9 cellular contexts compared by ENCODE assay signal in genomic region chr11:34915136-34916013, GRCh38. TPM values are rescaled to one million over a fixed set of nuclear protein-coding genes. Genes with fewer than 3 reads are reported as not detected.
DNase-seq lines count a peak whose midpoint lies in the region; ATAC-seq, FAIRE-seq and TF ChIP-seq lines count a peak whose summit lies in the region.
"Had no signal": no experiment of that assay in that cellular context is flagged by ENCODE, and none has a peak within 500 bp of the region (broad histone marks: within the 10 kb centered on the region; RNA-seq: fewer than 3 reads in every experiment).

No MANE protein-coding gene starts in this region.

- POLR2A ChIA-PET in K562 (lab: Yijun Ruan, JAX), result interaction anchor here (0.6 to 1.3 kb wide), 6 partner anchors 8 to 402 kb away, joined by 3 to 5 read pairs (median 4); partner anchors contain the start of gene ELF5

- WGBS in K562 (ENCODE audit: insufficient coverage, low coverage, missing lambda C conversion rate), result 2% methylated on average over 31 of the region's 34 CpGs
- WGBS in smooth muscle cell (ENCODE audit: low lambda C conversion rate), result 10% methylated on average over 34 of the region's 34 CpGs

- intact Hi-C loops in K562 (cut with micrococcal nuclease), result no loop called here

- H3K9me3 ChIP-seq in K562 (replicated peaks; ENCODE audit: control insufficient read depth, insufficient read depth, low read depth, low read length) (peaks cover 3% of the 10 kb centered on the region; the same call in 1 of the 2 replicates), keratinocyte (ENCODE audit: control insufficient read depth, low read depth, low read length) (no peaks in the 10 kb centered on the region), smooth muscle cell (replicated peaks; ENCODE audit: low read depth) (no peaks in the 10 kb centered on the region)

- peak overlapping the region; percentile 94 for H3K27ac ChIP-seq in K562 (ENCODE audit: extremely low read depth, low read depth, low read length)
- peak overlapping the region; percentile 79 for H3K27ac ChIP-seq in keratinocyte (ENCODE audit: control insufficient read depth, insufficient read depth, low read length)
- peak overlapping the region; percentile 93 for H3K27ac ChIP-seq in smooth muscle cell (ENCODE audit: low read depth)

- FAIRE-seq in K562 (lab: Jason Lieb, UNC) (peak; percentile 32), keratinocyte (lab: Jason Lieb, UNC) (no peak)
- FAIRE-seq: colon had no signal

- no peaks in the 10 kb centered on the region for H3F3A ChIP-seq in smooth muscle cell (ENCODE audit: low read depth)

- H3K27me3 ChIP-seq in K562 (ENCODE audit: control insufficient read depth in 2 of 2, insufficient read depth in 2 of 2, low read length in 2 of 2), result no peaks in the 10 kb centered on the region
- H3K27me3 ChIP-seq in keratinocyte (ENCODE audit: control insufficient read depth, extremely low read depth, insufficient read depth, low read length), result no peaks in the 10 kb centered on the region
- H3K27me3 ChIP-seq in smooth muscle cell (ENCODE audit: low read depth), result no peaks in the 10 kb centered on the region

- peaks cover 81% of the 10 kb centered on the region for H3K79me2 ChIP-seq in K562 (ENCODE audit: control insufficient read depth, insufficient read depth, low read length)
- H3K79me2 ChIP-seq in keratinocyte (ENCODE audit: control insufficient read depth, insufficient read depth, low read length), result peaks cover 43% of the 10 kb centered on the region
- H3K79me2 ChIP-seq in smooth muscle cell (ENCODE audit: low read depth), result peaks cover 56% of the 10 kb centered on the region

- dilution Hi-C loops in keratinocyte (cut with MboI; ENCODE audit: extremely low pct_ligation_motif_present, low sequenced_read_pairs), result no loop called here

- peaks cover 5 to 9% of the 10 kb centered on the region in 2 experiments; a peak in 2 of 5 replicates for H3K4me1 ChIP-seq in K562 (replicated peaks in 1 of 2; ENCODE audit: control insufficient read depth in 2 of 2, insufficient read depth in 2 of 2, low read length in 2 of 2)
- peaks cover 17% of the 10 kb centered on the region for H3K4me1 ChIP-seq in keratinocyte (ENCODE audit: control insufficient read depth, extremely low read depth, insufficient read depth, low read length)
- peaks cover 13% of the 10 kb centered on the region for H3K4me1 ChIP-seq in smooth muscle cell (ENCODE audit: low read depth)

- peak; percentile 83 for DNase-seq in DMS79 treated with DMSO at 0.1 percent for 48 hours (lab: John Stamatoyannopoulos, UW)
- no peak for DNase-seq in DMS79 (lab: John Stamatoyannopoulos, UW)
- peak; percentile 65 for DNase-seq in NCI-H2171 (lab: John Stamatoyannopoulos, UW)
- peak in 2 of 4 experiments; percentile 13 to 37 for DNase-seq in K562 (ENCODE audit: extremely low read depth in 1 of 4, low spot score in 3 of 4)
- no peak for DNase-seq in keratinocyte (ENCODE audit: low read depth, low spot score)
- no peak for DNase-seq in smooth muscle cell (lab: John Stamatoyannopoulos, UW; ENCODE audit: unreplicated experiment)
- DNase-seq in glomerular visceral epithelial cell (ENCODE audit: extremely low spot score), result no peak

- ATAC-seq in HG02642 (IDR thresholded peaks at IDR 0.05; ENCODE audit: poor library complexity, unreplicated experiment), result peak; percentile 12
- ATAC-seq in K562, result peak; percentile 5

- peak overlapping the region; percentile 91 to 100 for H3K9ac ChIP-seq in K562 (ENCODE audit: insufficient read depth in 1 of 2, low read depth in 2 of 2, low read length in 2 of 2)
- peak overlapping the region; percentile 98 for H3K9ac ChIP-seq in keratinocyte (ENCODE audit: control insufficient read depth, extremely low read depth, insufficient read depth, low read length)
- peak overlapping the region; percentile 93 for H3K9ac ChIP-seq in smooth muscle cell (ENCODE audit: low read depth)

- H3K4me3 ChIP-seq in K562 (peak overlapping the region; percentile 90), keratinocyte (ENCODE audit: control insufficient read depth in 2 of 3, extremely low read depth in 1 of 3, insufficient read depth in 2 of 3, low read depth in 1 of 3, low read length in 3 of 3) (peak overlapping the region; percentile 61 to 87 (median 84)), smooth muscle cell (peak overlapping the region; percentile 98)

- peaks cover 35% of the 10 kb centered on the region for H3K36me3 ChIP-seq in K562 (ENCODE audit: control insufficient read depth, insufficient read depth, low read length)
- H3K36me3 ChIP-seq in keratinocyte (ENCODE audit: control insufficient read depth in 2 of 2, extremely low read depth in 1 of 2, insufficient read depth in 2 of 2, low read length in 2 of 2), result no peaks in the 10 kb centered on the region
- no peaks in the 10 kb centered on the region for H3K36me3 ChIP-seq in smooth muscle cell (ENCODE audit: low read depth)

- no peak; the same call in 1 of the 2 replicates for TF ChIP-seq POLR2A in K562 (conservative IDR thresholded peaks at IDR 0.05)

- H3K9me1 ChIP-seq in K562 (ENCODE audit: control insufficient read depth, insufficient read depth, low read length), result no peaks in the 10 kb centered on the region
- H3K9me1 ChIP-seq in keratinocyte (ENCODE audit: control insufficient read depth, extremely low read depth, insufficient read depth, low read length), result no peaks in the 10 kb centered on the region

- CTCF ChIA-PET in K562 (lab: Yijun Ruan, JAX; ENCODE audit: low intra/inter-chr PET ratio), result no interaction called here

- TF ChIP-seq CTCF in K562 (IDR thresholded peaks at IDR 0.05 in 2 of 3, conservative IDR thresholded peaks at IDR 0.05 in 1 of 3; ENCODE audit: insufficient read depth in 2 of 3, low read depth in 1 of 3, low read length in 3 of 3) (no peak), keratinocyte (optimal IDR thresholded peaks at IDR 0.05 in 1 of 3, IDR thresholded peaks at IDR 0.05 in 1 of 3, conservative IDR thresholded peaks at IDR 0.05 in 1 of 3; ENCODE audit: extremely low read depth in 1 of 3, insufficient read depth in 2 of 3, low read length in 3 of 3) (no peak), smooth muscle cell (IDR thresholded peaks at IDR 0.05; ENCODE audit: borderline replicate concordance, insufficient read depth, poor library complexity, severe bottlenecking) (no peak)

- TSS peak; percentile 62 for BruUV-seq in K562 (replicated peaks; lab: Mats Ljungman, UMichigan)

- in situ Hi-C loops in K562 (cut with MboI), result no loop called here

- H3K4me2 ChIP-seq in K562 (ENCODE audit: insufficient read depth, low read length) (peak overlapping the region; percentile 96), keratinocyte (ENCODE audit: control insufficient read depth, extremely low read depth, insufficient read depth, low read depth, low read length) (peak overlapping the region; percentile 94), smooth muscle cell (peak overlapping the region; percentile 91)

- TF ChIP-seq RAD21 in K562 (CRISPR knock-in tag; conservative IDR thresholded peaks at IDR 0.05 in 1 of 2, IDR thresholded peaks at IDR 0.05 in 1 of 2), result no peak

- H4K20me1 ChIP-seq in K562 (replicated peaks; ENCODE audit: control insufficient read depth, insufficient read depth, low read length) (no peaks in the 10 kb centered on the region), keratinocyte (ENCODE audit: control insufficient read depth, extremely low read depth, insufficient read depth, low read length) (no peaks in the 10 kb centered on the region), smooth muscle cell (ENCODE audit: low read depth) (peaks cover 11% of the 10 kb centered on the region)

- TF ChIP-seq EP300 in K562 (IDR thresholded peaks at IDR 0.05; ENCODE audit: low read length), result no peak

- H2AFZ ChIP-seq in K562 (ENCODE audit: low read depth, low read length) (peak overlapping the region; percentile 97), keratinocyte (ENCODE audit: control insufficient read depth, low read length) (peak overlapping the region; percentile 89), smooth muscle cell (ENCODE audit: low read depth) (peak overlapping the region; percentile 94)

RNA-seq across cellular contexts. Expression of gene APIP, which starts 0.8 kb away (rescaled TPM):
- 4.8 and 13.9 TPM in 2 replicates for total RNA-seq in K562 (2011; cell fraction: chromatin; rRNA removed; ENCODE audit: low replicate concordance)
- total RNA-seq in K562 (2011; cell fraction: nucleolus; rRNA removed), result 3.8 and 5.9 TPM in 2 replicates
- total RNA-seq in K562 (2011; cell fraction: nucleoplasm; rRNA removed), result 8.6 and 9.2 TPM in 2 replicates
- total RNA-seq in K562 (2014; rRNA removed) (49.8 and 63.7 TPM in 2 replicates), K562 (2014; rRNA removed; fragmentation: Illumina TruSeq; extraction: Trizol) (91.4 and 96.8 TPM in 2 replicates), K562 (2015; rRNA removed; fragmentation: Illumina TruSeq; extraction: Trizol) (79.7 and 92.2 TPM in 2 replicates), K562 (2021) (63.8 and 67.4 TPM in 2 replicates), smooth muscle cell (22.0 and 24.9 TPM in 2 replicates)
- polyA plus RNA-seq in K562 (2011; rRNA removed) (49.5 and 65.7 TPM in 2 replicates), K562 (2014; fragmentation: Illumina TruSeq; extraction: Trizol) (66.0 and 76.7 TPM in 2 replicates), K562 (2014; fragmentation: Nextera tagmentation; extraction: Ambion mirVana) (100 to 1,000 TPM; 100 to 110 TPM), K562 (2014; rRNA removed) (80.3 and 82.8 TPM in 2 replicates), keratinocyte (4.5 to 10.9 TPM (median 6.9 TPM) in 3 replicates), smooth muscle cell (12.8 and 13.7 TPM in 2 replicates)
- 15.0 and 31.1 TPM in 2 replicates for polyA plus RNA-seq in K562 (2011; cell fraction: cytosol; rRNA removed)
- polyA plus RNA-seq in K562 (2011; cell fraction: nucleus; rRNA removed), result 15.0 and 26.2 TPM in 2 replicates
- 53.1 and 71.4 TPM in 2 replicates for polyA plus RNA-seq in K562 (2012)
- polyA minus RNA-seq in K562 (2011; rRNA and poly(A)+ RNA removed), result 32.2 and 38.1 TPM in 2 replicates
- 21.0 and 22.5 TPM in 2 replicates for polyA minus RNA-seq in K562 (2011; cell fraction: cytosol; rRNA and poly(A)+ RNA removed)
- 4.8 and 8.4 TPM in 2 replicates for polyA minus RNA-seq in K562 (2011; cell fraction: nucleus; rRNA and poly(A)+ RNA removed)
- 3.1 TPM for polyA plus RNA-seq in keratinocyte (2011; ENCODE audit: low read depth)
- 6.3 and 7.5 TPM in 2 replicates for polyA plus RNA-seq in keratinocyte (2011; cell fraction: cytosol; rRNA removed)
- polyA plus RNA-seq in keratinocyte (2011; cell fraction: nucleus; rRNA removed), result 4.3 and 5.5 TPM in 2 replicates
- 6.7 and 8.0 TPM in 2 replicates for polyA plus RNA-seq in keratinocyte (2012; ENCODE audit: low replicate concordance)
- 1.1 to 2.5 TPM (median 1.1 TPM) in 3 replicates for polyA minus RNA-seq in keratinocyte
- polyA minus RNA-seq in keratinocyte (2011; cell fraction: cytosol; rRNA and poly(A)+ RNA removed), result 5.4 TPM
- polyA minus RNA-seq in keratinocyte (2011; cell fraction: nucleus; rRNA and poly(A)+ RNA removed), result 0.95 and 2.0 TPM in 2 replicates

RNA-seq across cellular contexts. Expression of gene PDHX, which starts 1.0 kb away (rescaled TPM):
- total RNA-seq in K562 (2011; cell fraction: chromatin; rRNA removed; ENCODE audit: low replicate concordance), result 20.9 and 58.2 TPM in 2 replicates
- 10.5 and 13.6 TPM in 2 replicates for total RNA-seq in K562 (2011; cell fraction: nucleolus; rRNA removed)
- 13.7 and 14.1 TPM in 2 replicates for total RNA-seq in K562 (2011; cell fraction: nucleoplasm; rRNA removed)
- total RNA-seq in K562 (2014; rRNA removed) (23.7 and 28.4 TPM in 2 replicates), K562 (2014; rRNA removed; fragmentation: Illumina TruSeq; extraction: Trizol) (41.3 and 47.6 TPM in 2 replicates), K562 (2015; rRNA removed; fragmentation: Illumina TruSeq; extraction: Trizol) (38.5 and 38.9 TPM in 2 replicates), K562 (2021) (35.0 and 41.3 TPM in 2 replicates), smooth muscle cell (56.7 and 100 TPM in 2 replicates)
- polyA plus RNA-seq in K562 (2011; rRNA removed) (27.5 and 32.9 TPM in 2 replicates), K562 (2014; fragmentation: Illumina TruSeq; extraction: Trizol) (37.9 and 43.5 TPM in 2 replicates), K562 (2014; fragmentation: Nextera tagmentation; extraction: Ambion mirVana) (10 to 100 TPM; 20.8 to 31.2 TPM), K562 (2014; rRNA removed) (21.6 and 24.0 TPM in 2 replicates), keratinocyte (18.1 to 28.5 TPM (median 22.0 TPM) in 3 replicates), smooth muscle cell (46.6 and 56.6 TPM in 2 replicates)
- polyA plus RNA-seq in K562 (2011; cell fraction: cytosol; rRNA removed), result 14.9 and 23.2 TPM in 2 replicates
- 16.6 and 20.2 TPM in 2 replicates for polyA plus RNA-seq in K562 (2011; cell fraction: nucleus; rRNA removed)
- polyA plus RNA-seq in K562 (2012), result 25.6 and 31.6 TPM in 2 replicates
- polyA minus RNA-seq in K562 (2011; rRNA and poly(A)+ RNA removed), result 54.1 and 64.9 TPM in 2 replicates
- 20.7 and 24.3 TPM in 2 replicates for polyA minus RNA-seq in K562 (2011; cell fraction: cytosol; rRNA and poly(A)+ RNA removed)
- polyA minus RNA-seq in K562 (2011; cell fraction: nucleus; rRNA and poly(A)+ RNA removed), result 20.5 and 32.1 TPM in 2 replicates
- 45.5 TPM for polyA plus RNA-seq in keratinocyte (2011; ENCODE audit: low read depth)
- 23.1 and 33.4 TPM in 2 replicates for polyA plus RNA-seq in keratinocyte (2011; cell fraction: cytosol; rRNA removed)
- polyA plus RNA-seq in keratinocyte (2011; cell fraction: nucleus; rRNA removed), result 25.9 and 33.6 TPM in 2 replicates
- polyA plus RNA-seq in keratinocyte (2012; ENCODE audit: low replicate concordance), result 18.5 and 23.1 TPM in 2 replicates
- polyA minus RNA-seq in keratinocyte, result 9.0 to 18.3 TPM (median 17.7 TPM) in 3 replicates
- polyA minus RNA-seq in keratinocyte (2011; cell fraction: cytosol; rRNA and poly(A)+ RNA removed), result 18.2 TPM
- 16.8 and 25.8 TPM in 2 replicates for polyA minus RNA-seq in keratinocyte (2011; cell fraction: nucleus; rRNA and poly(A)+ RNA removed)

Comparison
In these comparisons a context has a peak if more than half of its experiments do, and no peak if none do; other contexts are left out.
1. DNase-seq: peak in DMS79 treated with DMSO at 0.1 percent for 48 hours (single experiment) and NCI-H2171 (single experiment); none in DMS79 (single experiment), keratinocyte (single experiment), smooth muscle cell (single experiment) and glomerular visceral epithelial cell (single experiment).
2. Peak in every context shown above with its lines, with median percentiles within 50 percentile points of each other: H2AFZ ChIP-seq, H3K27ac ChIP-seq, H3K4me2 ChIP-seq, H3K4me3 ChIP-seq and H3K9ac ChIP-seq.